12 cellular contexts compared by ENCODE assay signal in the genomic region with DNA sequence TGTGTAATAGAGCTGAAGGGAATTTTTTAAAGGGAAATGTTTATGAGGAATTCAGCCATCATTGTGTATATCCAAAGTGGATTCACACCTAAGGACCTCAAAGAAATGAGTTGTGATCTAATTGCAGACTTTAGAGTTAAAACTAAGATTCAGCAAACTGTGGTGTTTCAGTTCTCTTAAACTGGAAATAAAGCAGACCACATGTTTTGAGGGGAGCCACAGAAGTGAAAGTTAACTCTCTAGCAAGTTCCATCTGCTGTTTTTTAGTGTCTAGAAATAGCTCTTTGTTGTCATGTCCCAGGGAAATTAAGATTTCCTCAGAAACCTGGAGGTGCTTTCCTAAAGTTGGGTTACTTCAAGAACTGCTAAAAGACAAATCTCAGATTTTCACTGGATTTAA.
DNase-seq lines count a peak whose midpoint lies in the region; ATAC-seq lines count a peak whose summit lies in the region.
"Had no signal": no experiment of that assay in that cellular context is flagged by ENCODE, and none has a peak within 500 bp of the region (broad histone marks: within the 10 kb centered on the region; RNA-seq: fewer than 3 reads in every experiment).

No MANE protein-coding gene starts in this region.

- no peak overlapping the region for H2BK120ac ChIP-seq in neuronal stem cell (ENCODE audit: low read depth, low read length)

- no peak overlapping the region for H2BK5ac ChIP-seq in neuronal stem cell (ENCODE audit: low read length)

- no peak overlapping the region for H3K27ac Mint-ChIP-seq in activated naive CD4-positive, alpha-beta T cell treated with anti-CD3 and anti-CD28 coated beads, Interleukin-2, amount 50 U/mL, for 72 hours

- H3K27ac ChIP-seq in neuronal stem cell (replicated peaks; ENCODE audit: low read length): no peak overlapping the region
- H3K27ac ChIP-seq: VCaP had no signal

- no peak overlapping the region for H4K8ac ChIP-seq in neuronal stem cell (ENCODE audit: low read depth, low read length)

- H3K4me1 ChIP-seq in neuronal stem cell (ENCODE audit: control insufficient read depth in 2 of 2, insufficient read depth in 1 of 2, low read depth in 1 of 2, low read length in 2 of 2): no peaks in the 10 kb centered on the region

- DNase-seq in LHCN-M2 (ENCODE audit: low read depth): peak; percentile 9
- DNase-seq in pons (ENCODE audit: low spot score): peak; percentile 56
- DNase-seq in NCI-H2107 treated with DMSO at 0.1 percent for 48 hours (lab: John Stamatoyannopoulos, UW; ENCODE audit: unreplicated experiment): no peak
- no peak for DNase-seq in activated naive CD4-positive, alpha-beta T cell treated with anti-CD3 and anti-CD28 coated beads, Interleukin-2, amount 50 U/mL, for 72 hours (ENCODE audit: low spot score in 2 of 2)
- no peak for DNase-seq in neuronal stem cell (ENCODE audit: low spot score)
- DNase-seq: activated effector memory CD4-positive, alpha-beta T cell treated with Interleukin-2 at 50 U/mL for 16 hours; EL; head of caudate nucleus had no signal

- H2AK5ac ChIP-seq in neuronal stem cell (ENCODE audit: low read depth, low read length): no peak overlapping the region

- no peak overlapping the region for H3K4me2 ChIP-seq in neuronal stem cell (ENCODE audit: insufficient read depth, low read length, poor library complexity, severe bottlenecking)

- H3K14ac ChIP-seq in neuronal stem cell (ENCODE audit: low read length): no peak overlapping the region

- no peak overlapping the region for H2BK15ac ChIP-seq in neuronal stem cell (ENCODE audit: low read length)

- no peak overlapping the region for H2BK12ac ChIP-seq in neuronal stem cell (ENCODE audit: low read length)

- peaks cover 1 to 28% of the 10 kb centered on the region in 2 donors for H3K36me3 ChIP-seq in neuronal stem cell (replicated peaks in 1 of 2; ENCODE audit: control insufficient read depth in 2 of 2, insufficient read depth in 2 of 2, low read length in 2 of 2)

- no peak overlapping the region for H3K18ac ChIP-seq in neuronal stem cell (ENCODE audit: low read length)

- H2AFZ ChIP-seq in neuronal stem cell (ENCODE audit: low read length): no peak overlapping the region

- no peaks in the 10 kb centered on the region for H3K9me3 Mint-ChIP-seq in activated naive CD4-positive, alpha-beta T cell treated with anti-CD3 and anti-CD28 coated beads, Interleukin-2, amount 50 U/mL, for 72 hours

- no peak overlapping the region for H3K23ac ChIP-seq in neuronal stem cell (ENCODE audit: low read depth, low read length, poor library complexity)

- ATAC-seq in GM18858 (IDR thresholded peaks at IDR 0.05; ENCODE audit: unreplicated experiment) (peak; percentile 64), GM21717 (IDR thresholded peaks at IDR 0.05; ENCODE audit: unreplicated experiment) (peak; percentile 77)
- no peak for ATAC-seq in activated naive CD4-positive, alpha-beta T cell treated with anti-CD3 and anti-CD28 coated beads, Interleukin-2, amount 50 U/mL, for 72 hours
- ATAC-seq: Panc1 had no signal

- no peak overlapping the region for H4K91ac ChIP-seq in neuronal stem cell (ENCODE audit: low read depth, low read length, poor library complexity)

- no peak overlapping the region for H3K4me3 ChIP-seq in neuronal stem cell (ENCODE audit: low read length in 2 of 2)

- H3K9me3 ChIP-seq in neuronal stem cell (replicated peaks in 1 of 2; ENCODE audit: control insufficient read depth in 2 of 2, insufficient read depth in 1 of 2, low read depth in 1 of 2, low read length in 2 of 2): no peaks in the 10 kb centered on the region

- H3K79me1 ChIP-seq in neuronal stem cell (ENCODE audit: low read depth, low read length): no peaks in the 10 kb centered on the region

- peaks cover 4 to 7% of the 10 kb centered on the region in 2 donors for H3K36me3 Mint-ChIP-seq in activated naive CD4-positive, alpha-beta T cell treated with anti-CD3 and anti-CD28 coated beads, Interleukin-2, amount 50 U/mL, for 72 hours

- H3K4ac ChIP-seq in neuronal stem cell (ENCODE audit: low read length): no peak overlapping the region

- no peaks in the 10 kb centered on the region for H3K27me3 ChIP-seq in neuronal stem cell (ENCODE audit: control insufficient read depth in 3 of 3, insufficient read depth in 3 of 3, low read depth in 1 of 3, low read length in 3 of 3)

- no peak overlapping the region for H3K9ac ChIP-seq in neuronal stem cell (ENCODE audit: low read depth, low read length, poor library complexity)

Comparison
In these comparisons a context has a peak if more than half of its experiments do, and no peak if none do; other contexts are left out.
1. ATAC-seq: peak in GM18858 (single experiment) and GM21717 (single experiment); none in activated naive CD4-positive, alpha-beta T cell treated with anti-CD3 and anti-CD28 coated beads, Interleukin-2, amount 50 U/mL, for 72 hours (0 of 2).
2. DNase-seq: peak in LHCN-M2 (single experiment) and pons (single experiment); none in NCI-H2107 treated with DMSO at 0.1 percent for 48 hours (single experiment), activated naive CD4-positive, alpha-beta T cell treated with anti-CD3 and anti-CD28 coated beads, Interleukin-2, amount 50 U/mL, for 72 hours (0 of 2) and neuronal stem cell (single experiment).